In genomic region chr17:46212634-46213435, GRCh38 we compare ENCODE assay signal across 9 cellular contexts. TPM values are rescaled to one million over a fixed set of nuclear protein-coding genes. Genes with fewer than 3 reads are reported as not detected.
A peak's percentile ranks its signal among the peaks of the same experiment; 100 is the strongest.
DNase-seq lines count a peak whose midpoint lies in the region; ATAC-seq and TF ChIP-seq lines count a peak whose summit lies in the region.
"Had no signal": no experiment of that assay in that cellular context is flagged by ENCODE, and none has a peak within 500 bp of the region (broad histone marks: within the 10 kb centered on the region; RNA-seq: fewer than 3 reads in every experiment).

No MANE protein-coding gene starts in this region.

- H3K4me1 Mint-ChIP-seq in T-helper 2 cell treated with Interferon-gamma antibody and Interleukin-4, amounts not matched to agents 5 μg/mL and 100 μg/mL, for 36 hours (ENCODE audit: low read depth) = peaks cover 25% of the 10 kb centered on the region

- peak overlapping the region; percentile 41 for H3K27ac Mint-ChIP-seq in T-helper 2 cell treated with Interferon-gamma antibody and Interleukin-4, amounts not matched to agents 5 μg/mL and 100 μg/mL, for 36 hours

- no peak overlapping the region for H2AFZ ChIP-seq in mammary epithelial cell (ENCODE audit: low read depth, low read length)

- no peaks in the 10 kb centered on the region for H3K27me3 Mint-ChIP-seq in T-helper 2 cell treated with Interferon-gamma antibody and Interleukin-4, amounts not matched to agents 5 μg/mL and 100 μg/mL, for 36 hours (ENCODE audit: low read depth)

- WGBS in mammary epithelial cell (ENCODE audit: low coverage, missing lambda C conversion rate) = 53% methylated on average over 11 of the region's 11 CpGs

- peaks cover 2% of the 10 kb centered on the region for H3K36me3 ChIP-seq in mammary epithelial cell (ENCODE audit: insufficient read depth, low read length)

- H3K9ac ChIP-seq in mammary epithelial cell (ENCODE audit: insufficient read depth, low read length) = no peak overlapping the region
- H3K9ac ChIP-seq: BLaER1 had no signal

- TF ChIP-seq CTCF in mammary epithelial cell (conservative IDR thresholded peaks at IDR 0.05 in 1 of 2, IDR thresholded peaks at IDR 0.05 in 1 of 2; ENCODE audit: extremely low read depth in 1 of 2, insufficient read depth in 1 of 2, low read depth in 1 of 2, low read length in 2 of 2) = peak; percentile 60 to 66

- no peaks in the 10 kb centered on the region for H3K4me1 ChIP-seq in mammary epithelial cell (ENCODE audit: insufficient read depth, low read length)
- H3K4me1 ChIP-seq: BLaER1 had no signal

- in situ Hi-C loops in mammary epithelial cell (cut with MboI; ENCODE audit: low sequenced_read_pairs in 2 of 2) = no loop called here

- H3K36me3 Mint-ChIP-seq in T-helper 2 cell treated with Interferon-gamma antibody and Interleukin-4, amounts not matched to agents 5 μg/mL and 100 μg/mL, for 36 hours (ENCODE audit: low read depth) = peaks cover 50% of the 10 kb centered on the region

- DNase-seq in NCI-H1417 (lab: John Stamatoyannopoulos, UW) (peak; percentile 20 to 72 (median 35)), NCI-H1417 treated with DMSO at 0.1 percent for 48 hours (lab: John Stamatoyannopoulos, UW) (no peak), NCI-H1694 treated with DMSO at 0.1 percent for 48 hours (lab: John Stamatoyannopoulos, UW) (peak; percentile 90), mammary epithelial cell (peak; percentile 46), islet precursor cell (peak; percentile 81)
- DNase-seq in T-helper 2 cell treated with Interferon-gamma antibody and Interleukin-4, amounts not matched to agents 5 μg/mL and 100 μg/mL, for 36 hours (ENCODE audit: low spot score) = peak; percentile 50
- DNase-seq in stimulated activated CD4-positive, alpha-beta T cell treated with anti-CD3 and anti-CD28 coated beads, Interleukin-4, amount 100 ng/mL, for 1 hour = peak; percentile 41

- H3K9me3 ChIP-seq in mammary epithelial cell (replicated peaks; ENCODE audit: insufficient read depth, low read length) = no peaks in the 10 kb centered on the region
- H3K9me3 ChIP-seq: BLaER1 had no signal

- no peak for ATAC-seq in GM19328 (IDR thresholded peaks at IDR 0.05; ENCODE audit: unreplicated experiment)

- H3K79me2 ChIP-seq in mammary epithelial cell (ENCODE audit: insufficient read depth, low read length) = peaks cover 37% of the 10 kb centered on the region

- no peak overlapping the region for H3K27ac ChIP-seq in mammary epithelial cell (ENCODE audit: insufficient read depth, low read depth, low read length)
- H3K27ac ChIP-seq: BLaER1 had no signal

- no peak overlapping the region for H3K4me3 Mint-ChIP-seq in T-helper 2 cell treated with Interferon-gamma antibody and Interleukin-4, amounts not matched to agents 5 μg/mL and 100 μg/mL, for 36 hours

- BruUV-seq in mammary epithelial cell (replicated peaks; lab: Mats Ljungman, UMichigan) = no TSS peak

- no peak overlapping the region for H3K4me3 ChIP-seq in mammary epithelial cell (replicated peaks in 1 of 3; ENCODE audit: insufficient read depth in 1 of 3, low read depth in 2 of 3, low read length in 3 of 3)
- H3K4me3 ChIP-seq: BLaER1 had no signal

- H3K4me2 ChIP-seq in mammary epithelial cell (ENCODE audit: insufficient read depth, low read depth, low read length) = no peak overlapping the region
- H3K4me2 ChIP-seq: BLaER1 had no signal

- no peaks in the 10 kb centered on the region for H3K27me3 ChIP-seq in mammary epithelial cell (ENCODE audit: insufficient read depth, low read length)
- H3K27me3 ChIP-seq: BLaER1 had no signal

- no peaks in the 10 kb centered on the region for H3K9me3 Mint-ChIP-seq in T-helper 2 cell treated with Interferon-gamma antibody and Interleukin-4, amounts not matched to agents 5 μg/mL and 100 μg/mL, for 36 hours

- intact Hi-C loops in mammary epithelial cell (cut with micrococcal nuclease) = loop anchor here (1.0 to 5.0 kb wide), 3 partner anchors 18 to 211 kb away; no protein-coding TSS in a partner anchor

- H4K20me1 ChIP-seq in mammary epithelial cell (ENCODE audit: insufficient read depth, low read length) = no peaks in the 10 kb centered on the region

- CTCF ChIA-PET in mammary epithelial cell (lab: Charles Lee; ENCODE audit: low non-redundant PET) = interaction anchor here (0.6 to 1.5 kb wide), 8 partner anchors 20 to 1045 kb away, joined by 3 to 18 read pairs (median 6); partner anchors contain the start of gene KANSL1

- dilution Hi-C loops in mammary epithelial cell (cut with HindIII; ENCODE audit: low sequenced_read_pairs) = no loop called here

RNA-seq across cellular contexts. Expression of gene KANSL1, which starts 19.6 kb away (rescaled TPM):
- 10 to 100 TPM; 54.3 to 56.7 TPM for total RNA-seq in mammary epithelial cell
- 3.1 TPM for polyA plus RNA-seq in mammary epithelial cell
- 74.6 TPM for polyA minus RNA-seq in mammary epithelial cell
